ENCODE assay signal across 1 cellular context in genomic region chr7:107118109-107118900, GRCh38.
A peak's percentile ranks its signal among the peaks of the same experiment; 100 is the strongest.
TF ChIP-seq lines count a peak whose summit lies in the region.

No MANE protein-coding gene starts in this region.

TF ChIP-seq in HEK293, 187 proteins besides CTCF, POLR2A, EP300 and RAD21 (continued from another document and continues in another):
- TF ChIP-seq, protein P1, sequence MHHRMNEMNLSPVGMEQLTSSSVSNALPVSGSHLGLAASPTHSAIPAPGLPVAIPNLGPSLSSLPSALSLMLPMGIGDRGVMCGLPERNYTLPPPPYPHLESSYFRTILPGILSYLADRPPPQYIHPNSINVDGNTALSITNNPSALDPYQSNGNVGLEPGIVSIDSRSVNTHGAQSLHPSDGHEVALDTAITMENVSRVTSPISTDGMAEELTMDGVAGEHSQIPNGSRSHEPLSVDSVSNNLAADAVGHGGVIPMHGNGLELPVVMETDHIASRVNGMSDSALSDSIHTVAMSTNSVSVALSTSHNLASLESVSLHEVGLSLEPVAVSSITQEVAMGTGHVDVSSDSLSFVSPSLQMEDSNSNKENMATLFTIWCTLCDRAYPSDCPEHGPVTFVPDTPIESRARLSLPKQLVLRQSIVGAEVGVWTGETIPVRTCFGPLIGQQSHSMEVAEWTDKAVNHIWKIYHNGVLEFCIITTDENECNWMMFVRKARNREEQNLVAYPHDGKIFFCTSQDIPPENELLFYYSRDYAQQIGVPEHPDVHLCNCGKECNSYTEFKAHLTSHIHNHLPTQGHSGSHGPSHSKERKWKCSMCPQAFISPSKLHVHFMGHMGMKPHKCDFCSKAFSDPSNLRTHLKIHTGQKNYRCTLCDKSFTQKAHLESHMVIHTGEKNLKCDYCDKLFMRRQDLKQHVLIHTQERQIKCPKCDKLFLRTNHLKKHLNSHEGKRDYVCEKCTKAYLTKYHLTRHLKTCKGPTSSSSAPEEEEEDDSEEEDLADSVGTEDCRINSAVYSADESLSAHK (tag by site-specific recombination; IDR thresholded peaks at IDR 0.05), result peak; percentile 85
- TF ChIP-seq ZNF510 (tag by site-specific recombination; IDR thresholded peaks at IDR 0.05; ENCODE audit: insufficient replicate concordance) (no peak), ZNF623 (tag by site-specific recombination; IDR thresholded peaks at IDR 0.05) (no peak), ZNF513 (tag by site-specific recombination; IDR thresholded peaks at IDR 0.05) (no peak), ZNF292 (tag by site-specific recombination; IDR thresholded peaks at IDR 0.05; ENCODE audit: borderline replicate concordance, low read depth) (no peak), ZNF146 (tag by site-specific recombination; IDR thresholded peaks at IDR 0.05) (no peak), ZFP69B (tag by site-specific recombination; IDR thresholded peaks at IDR 0.05) (no peak), ZBTB26 (tag by site-specific recombination; optimal IDR thresholded peaks at IDR 0.05) (no peak), PATZ1 (tag by site-specific recombination; IDR thresholded peaks at IDR 0.05) (no peak), ZNF704 (tag by site-specific recombination; IDR thresholded peaks at IDR 0.05) (no peak), ZNF174 (tag by site-specific recombination; IDR thresholded peaks at IDR 0.05) (no peak), ZSCAN16 (tag by site-specific recombination; IDR thresholded peaks at IDR 0.05) (no peak), ZBTB48 (tag by site-specific recombination; IDR thresholded peaks at IDR 0.05) (no peak), ZNF521 (tag by site-specific recombination; IDR thresholded peaks at IDR 0.05) (no peak), EGR2 (tag by site-specific recombination; IDR thresholded peaks at IDR 0.05; ENCODE audit: low read depth) (0 out of 2 replicates have a peak, but pooled peaks have one; percentile 21), ZNF549 (tag by site-specific recombination; IDR thresholded peaks at IDR 0.05) (no peak), ZEB2 (tag by site-specific recombination; IDR thresholded peaks at IDR 0.05) (no peak), ZNF311 (tag by site-specific recombination; IDR thresholded peaks at IDR 0.05; ENCODE audit: borderline replicate concordance) (no peak), ZNF341 (tag by site-specific recombination; IDR thresholded peaks at IDR 0.05; ENCODE audit: low read depth) (no peak), ZNF843 (tag by site-specific recombination; IDR thresholded peaks at IDR 0.05) (no peak), ZNF624 (tag by site-specific recombination; IDR thresholded peaks at IDR 0.05) (no peak), ZNF585B (tag by site-specific recombination; IDR thresholded peaks at IDR 0.05) (no peak), ZNF837 (tag by site-specific recombination; IDR thresholded peaks at IDR 0.05) (no peak), ZBTB20 (tag by site-specific recombination; IDR thresholded peaks at IDR 0.05) (no peak), ZNF157 (tag by site-specific recombination; IDR thresholded peaks at IDR 0.05) (no peak), REPIN1 (tag by site-specific recombination; IDR thresholded peaks at IDR 0.05; ENCODE audit: low read depth) (no peak), TCF7L2 (IDR thresholded peaks at IDR 0.05; ENCODE audit: borderline replicate concordance, low read depth, low read length) (no peak), ZNF138 (tag by site-specific recombination; IDR thresholded peaks at IDR 0.05; ENCODE audit: borderline replicate concordance) (no peak), ZNF561 (tag by site-specific recombination; IDR thresholded peaks at IDR 0.05; ENCODE audit: borderline replicate concordance) (no peak), YY2 (tag by site-specific recombination; IDR thresholded peaks at IDR 0.05) (no peak), ZIC2 (tag by site-specific recombination; IDR thresholded peaks at IDR 0.05) (0 out of 2 replicates have a peak, but pooled peaks have one; percentile 19), ZNF155 (tag by site-specific recombination; IDR thresholded peaks at IDR 0.05) (no peak), ZFP37 (tag by site-specific recombination; IDR thresholded peaks at IDR 0.05) (no peak), ZNF530 (tag by site-specific recombination; IDR thresholded peaks at IDR 0.05; ENCODE audit: low read depth) (no peak), ZNF645 (tag by site-specific recombination; IDR thresholded peaks at IDR 0.05) (no peak), RBAK (tag by site-specific recombination; IDR thresholded peaks at IDR 0.05) (no peak), ZNF791 (tag by site-specific recombination; IDR thresholded peaks at IDR 0.05) (no peak)
- TF ChIP-seq, protein P2, sequence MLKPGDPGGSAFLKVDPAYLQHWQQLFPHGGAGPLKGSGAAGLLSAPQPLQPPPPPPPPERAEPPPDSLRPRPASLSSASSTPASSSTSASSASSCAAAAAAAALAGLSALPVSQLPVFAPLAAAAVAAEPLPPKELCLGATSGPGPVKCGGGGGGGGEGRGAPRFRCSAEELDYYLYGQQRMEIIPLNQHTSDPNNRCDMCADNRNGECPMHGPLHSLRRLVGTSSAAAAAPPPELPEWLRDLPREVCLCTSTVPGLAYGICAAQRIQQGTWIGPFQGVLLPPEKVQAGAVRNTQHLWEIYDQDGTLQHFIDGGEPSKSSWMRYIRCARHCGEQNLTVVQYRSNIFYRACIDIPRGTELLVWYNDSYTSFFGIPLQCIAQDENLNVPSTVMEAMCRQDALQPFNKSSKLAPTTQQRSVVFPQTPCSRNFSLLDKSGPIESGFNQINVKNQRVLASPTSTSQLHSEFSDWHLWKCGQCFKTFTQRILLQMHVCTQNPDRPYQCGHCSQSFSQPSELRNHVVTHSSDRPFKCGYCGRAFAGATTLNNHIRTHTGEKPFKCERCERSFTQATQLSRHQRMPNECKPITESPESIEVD (tag by site-specific recombination; IDR thresholded peaks at IDR 0.05), result peak; percentile 43; the same call in 1 of the 2 replicates
- TF ChIP-seq, protein P3, sequence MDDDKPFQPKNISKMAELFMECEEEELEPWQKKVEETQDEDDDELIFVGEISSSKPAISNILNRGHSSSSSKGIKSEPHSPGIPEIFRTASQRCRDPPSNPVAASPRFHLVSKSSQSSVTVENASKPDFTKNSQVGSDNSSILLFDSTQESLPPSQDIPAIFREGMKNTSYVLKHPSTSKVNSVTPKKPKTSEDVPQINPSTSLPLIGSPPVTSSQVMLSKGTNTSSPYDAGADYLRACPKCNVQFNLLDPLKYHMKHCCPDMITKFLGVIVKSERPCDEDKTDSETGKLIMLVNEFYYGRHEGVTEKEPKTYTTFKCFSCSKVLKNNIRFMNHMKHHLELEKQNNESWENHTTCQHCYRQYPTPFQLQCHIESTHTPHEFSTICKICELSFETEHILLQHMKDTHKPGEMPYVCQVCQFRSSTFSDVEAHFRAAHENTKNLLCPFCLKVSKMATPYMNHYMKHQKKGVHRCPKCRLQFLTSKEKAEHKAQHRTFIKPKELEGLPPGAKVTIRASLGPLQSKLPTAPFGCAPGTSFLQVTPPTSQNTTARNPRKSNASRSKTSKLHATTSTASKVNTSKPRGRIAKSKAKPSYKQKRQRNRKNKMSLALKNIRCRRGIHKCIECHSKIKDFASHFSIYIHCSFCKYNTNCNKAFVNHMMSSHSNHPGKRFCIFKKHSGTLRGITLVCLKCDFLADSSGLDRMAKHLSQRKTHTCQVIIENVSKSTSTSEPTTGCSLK (tag by site-specific recombination; IDR thresholded peaks at IDR 0.05), result no peak
- TF ChIP-seq, protein P4, sequence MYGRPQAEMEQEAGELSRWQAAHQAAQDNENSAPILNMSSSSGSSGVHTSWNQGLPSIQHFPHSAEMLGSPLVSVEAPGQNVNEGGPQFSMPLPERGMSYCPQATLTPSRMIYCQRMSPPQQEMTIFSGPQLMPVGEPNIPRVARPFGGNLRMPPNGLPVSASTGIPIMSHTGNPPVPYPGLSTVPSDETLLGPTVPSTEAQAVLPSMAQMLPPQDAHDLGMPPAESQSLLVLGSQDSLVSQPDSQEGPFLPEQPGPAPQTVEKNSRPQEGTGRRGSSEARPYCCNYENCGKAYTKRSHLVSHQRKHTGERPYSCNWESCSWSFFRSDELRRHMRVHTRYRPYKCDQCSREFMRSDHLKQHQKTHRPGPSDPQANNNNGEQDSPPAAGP (tag by site-specific recombination; IDR thresholded peaks at IDR 0.05), result no peak
- TF ChIP-seq, protein P5, sequence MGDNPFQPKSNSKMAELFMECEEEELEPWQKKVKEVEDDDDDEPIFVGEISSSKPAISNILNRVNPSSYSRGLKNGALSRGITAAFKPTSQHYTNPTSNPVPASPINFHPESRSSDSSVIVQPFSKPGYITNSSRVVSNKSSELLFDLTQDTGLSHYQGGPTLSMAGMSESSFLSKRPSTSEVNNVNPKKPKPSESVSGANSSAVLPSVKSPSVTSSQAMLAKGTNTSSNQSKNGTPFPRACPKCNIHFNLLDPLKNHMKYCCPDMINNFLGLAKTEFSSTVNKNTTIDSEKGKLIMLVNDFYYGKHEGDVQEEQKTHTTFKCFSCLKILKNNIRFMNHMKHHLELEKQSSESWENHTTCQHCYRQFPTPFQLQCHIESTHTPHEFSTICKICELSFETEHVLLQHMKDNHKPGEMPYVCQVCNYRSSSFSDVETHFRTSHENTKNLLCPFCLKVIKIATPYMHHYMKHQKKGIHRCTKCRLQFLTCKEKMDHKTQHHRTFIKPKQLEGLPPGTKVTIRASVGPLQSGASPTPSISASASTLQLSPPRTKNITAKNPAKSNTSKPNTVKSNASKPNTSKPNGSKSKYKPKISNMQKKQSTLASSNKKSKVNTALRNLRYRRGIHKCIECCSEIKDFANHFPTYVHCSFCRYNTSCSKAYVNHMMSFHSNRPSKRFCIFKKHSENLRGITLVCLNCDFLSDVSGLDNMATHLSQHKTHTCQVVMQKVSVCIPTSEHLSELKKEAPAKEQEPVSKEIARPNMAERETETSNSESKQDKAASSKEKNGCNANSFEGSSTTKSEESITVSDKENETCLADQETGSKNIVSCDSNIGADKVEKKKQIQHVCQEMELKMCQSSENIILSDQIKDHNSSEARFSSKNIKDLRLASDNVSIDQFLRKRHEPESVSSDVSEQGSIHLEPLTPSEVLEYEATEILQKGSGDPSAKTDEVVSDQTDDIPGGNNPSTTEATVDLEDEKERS (tag by site-specific recombination; IDR thresholded peaks at IDR 0.05), result no peak
- TF ChIP-seq, protein P6, sequence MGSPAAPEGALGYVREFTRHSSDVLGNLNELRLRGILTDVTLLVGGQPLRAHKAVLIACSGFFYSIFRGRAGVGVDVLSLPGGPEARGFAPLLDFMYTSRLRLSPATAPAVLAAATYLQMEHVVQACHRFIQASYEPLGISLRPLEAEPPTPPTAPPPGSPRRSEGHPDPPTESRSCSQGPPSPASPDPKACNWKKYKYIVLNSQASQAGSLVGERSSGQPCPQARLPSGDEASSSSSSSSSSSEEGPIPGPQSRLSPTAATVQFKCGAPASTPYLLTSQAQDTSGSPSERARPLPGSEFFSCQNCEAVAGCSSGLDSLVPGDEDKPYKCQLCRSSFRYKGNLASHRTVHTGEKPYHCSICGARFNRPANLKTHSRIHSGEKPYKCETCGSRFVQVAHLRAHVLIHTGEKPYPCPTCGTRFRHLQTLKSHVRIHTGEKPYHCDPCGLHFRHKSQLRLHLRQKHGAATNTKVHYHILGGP (tag by site-specific recombination; IDR thresholded peaks at IDR 0.05), result no peak
